In genomic region chrX:135572436-135572835, GRCh38 we compare ENCODE assay signal across 11 cellular contexts. TPM values are rescaled to one million over a fixed set of nuclear protein-coding genes. Genes with fewer than 3 reads are reported as not detected.
DNase-seq lines count a peak whose midpoint lies in the region; ATAC-seq, FAIRE-seq and TF ChIP-seq lines count a peak whose summit lies in the region.
"Had no signal": no experiment of that assay in that cellular context is flagged by ENCODE, and none has a peak within 500 bp of the region (broad histone marks: within the 10 kb centered on the region; RNA-seq: fewer than 3 reads in every experiment).

No MANE protein-coding gene starts in this region.

- H3K4me1 ChIP-seq in liver (ENCODE audit: control insufficient read depth in 4 of 4, insufficient read depth in 4 of 4, low read length in 3 of 4) (no peaks in the 10 kb centered on the region), HepG2 (ENCODE audit: insufficient read depth, low read length) (no peaks in the 10 kb centered on the region), RWPE2 (ENCODE audit: insufficient read depth, poor library complexity, severe bottlenecking) (no peaks in the 10 kb centered on the region)
- H3K4me1 ChIP-seq: Caco-2 had no signal

- intact Hi-C loops in HepG2 (cut with micrococcal nuclease; ENCODE audit: unreplicated experiment): no loop called here

- BruUV-seq in HepG2 (replicated peaks; lab: Mats Ljungman, UMichigan): no TSS peak

- CTCF ChIA-PET in HepG2 (lab: Yijun Ruan, JAX; ENCODE audit: low intra/inter-chr PET ratio, low total read pairs): no interaction called here

- TF ChIP-seq EP300 in HepG2 (IDR thresholded peaks at IDR 0.05; ENCODE audit: low read depth in 2 of 2, low read length in 2 of 2) (no peak), HepG2 (CRISPR knock-in tag; IDR thresholded peaks at IDR 0.05; ENCODE audit: borderline replicate concordance) (no peak)

- no peak overlapping the region for H3K4me2 ChIP-seq in HepG2 (ENCODE audit: low read depth, low read length)

- no peak overlapping the region for H3K9ac ChIP-seq in liver (ENCODE audit: low read depth in 1 of 2, low read length in 2 of 2)
- no peak overlapping the region for H3K9ac ChIP-seq in HepG2 (ENCODE audit: insufficient read depth, low read depth, low read length)

- no peaks in the 10 kb centered on the region for H3K9me3 ChIP-seq in liver (ENCODE audit: control insufficient read depth in 4 of 4, low read length in 3 of 4)
- H3K9me3 ChIP-seq in HepG2 (ENCODE audit: low read length): no peaks in the 10 kb centered on the region
- no peaks in the 10 kb centered on the region for H3K9me3 ChIP-seq in RWPE2 (ENCODE audit: severe bottlenecking)
- H3K9me3 ChIP-seq: Caco-2 had no signal

- no peaks in the 10 kb centered on the region for H4K20me1 ChIP-seq in HepG2 (ENCODE audit: insufficient read depth, low read length)

- in situ Hi-C loops in HepG2 (cut with HindIII; ENCODE audit: extremely low pct_ligation_motif_present, low pct_unique_long_range_greater_than_20kb): no loop called here

- H3K4me3 ChIP-seq in liver (ENCODE audit: low read depth in 1 of 3, low read length in 3 of 3): no peak overlapping the region
- no peak overlapping the region for H3K4me3 ChIP-seq in HepG2 (replicated peaks in 1 of 3; ENCODE audit: insufficient read depth in 1 of 3, low read depth in 2 of 3, low read length in 3 of 3)
- H3K4me3 ChIP-seq in RWPE2 (ENCODE audit: severe bottlenecking): no peak overlapping the region

- H3K27ac ChIP-seq in liver (ENCODE audit: low read depth in 1 of 2, low read length in 2 of 2) (no peak overlapping the region), HepG2 (ENCODE audit: extremely low read length, insufficient read depth, low read length) (no peak overlapping the region), RWPE2 (ENCODE audit: poor library complexity, severe bottlenecking) (no peak overlapping the region)

- H3K36me3 ChIP-seq in liver (ENCODE audit: control insufficient read depth in 4 of 4, insufficient read depth in 3 of 4, low read depth in 1 of 4, low read length in 3 of 4) (peaks cover 0 to 7% (median 0%) of the 10 kb centered on the region in 4 donors), HepG2 (replicated peaks in 1 of 2; ENCODE audit: control insufficient read depth in 1 of 2, insufficient read depth in 2 of 2, low read length in 2 of 2) (no peaks in the 10 kb centered on the region), RWPE2 (ENCODE audit: low read depth) (no peaks in the 10 kb centered on the region)

- H3K27me3 ChIP-seq in liver (ENCODE audit: control insufficient read depth in 4 of 4, insufficient read depth in 4 of 4, low read length in 3 of 4) (peaks cover 0 to 2% (median 0%) of the 10 kb centered on the region in 4 donors), HepG2 (ENCODE audit: control insufficient read depth in 1 of 2, insufficient read depth in 2 of 2, low read length in 2 of 2) (no peaks in the 10 kb centered on the region), RWPE2 (ENCODE audit: insufficient read depth, poor library complexity, severe bottlenecking) (no peaks in the 10 kb centered on the region)

- ATAC-seq in HepG2 (no peak), RWPE2 (ENCODE audit: low read depth) (no peak), HG02678 (IDR thresholded peaks at IDR 0.05; ENCODE audit: unreplicated experiment) (no peak), GM19397 (IDR thresholded peaks at IDR 0.05; ENCODE audit: unreplicated experiment) (no peak), GM21529 (IDR thresholded peaks at IDR 0.05; ENCODE audit: unreplicated experiment) (no peak)

- POLR2A ChIA-PET in HepG2 (lab: Yijun Ruan, JAX): no interaction called here

- FAIRE-seq in HepG2 (lab: Jason Lieb, UNC): no peak
- peak; percentile 64 for FAIRE-seq in frontal cortex (lab: Jason Lieb, UNC)

- peak; percentile 33 to 41 for TF ChIP-seq RAD21 in liver (IDR thresholded peaks at IDR 0.05)
- no peak for TF ChIP-seq RAD21 in HepG2 (CRISPR knock-in tag; IDR thresholded peaks at IDR 0.05)

- 86% methylated on average over 2 of the region's 2 CpGs for WGBS in liver
- WGBS in HepG2 (ENCODE audit: low lambda C conversion rate): 8% methylated on average over 2 of the region's 2 CpGs

- TF ChIP-seq CTCF in liver (IDR thresholded peaks at IDR 0.05; ENCODE audit: low read depth, low read length, missing input control): peak; percentile 34
- no peak for TF ChIP-seq CTCF in HepG2 (CRISPR knock-in tag; IDR thresholded peaks at IDR 0.05)
- TF ChIP-seq CTCF in RWPE2 (IDR thresholded peaks at IDR 0.05; ENCODE audit: poor library complexity, severe bottlenecking): peak; percentile 48

- H3K79me2 ChIP-seq in HepG2 (ENCODE audit: insufficient read depth, low read length): no peaks in the 10 kb centered on the region

- H2AFZ ChIP-seq in HepG2 (ENCODE audit: low read length): no peak overlapping the region

- no peak for DNase-seq in HepG2 (ENCODE audit: low spot score)
- no peak for DNase-seq in RWPE2 (ENCODE audit: low spot score)
- DNase-seq in frontal cortex (ENCODE audit: low spot score in 2 of 2): no peak
- DNase-seq in T-helper 1 cell: no peak
- DNase-seq: Caco-2; central memory CD4-positive, alpha-beta T cell; head of caudate nucleus had no signal

- TF ChIP-seq POLR2A in HepG2 (IDR thresholded peaks at IDR 0.05; ENCODE audit: insufficient read depth in 1 of 2, low read depth in 2 of 2, low read length in 2 of 2): no peak

TF ChIP-seq in liver, 16 proteins besides CTCF, POLR2A, EP300 and RAD21 (continues in another document):
- TF ChIP-seq NR2F2 (IDR thresholded peaks at IDR 0.05): no peak
- TF ChIP-seq HNF4G (IDR thresholded peaks at IDR 0.05): no peak
- no peak for TF ChIP-seq HNF4A (conservative IDR thresholded peaks at IDR 0.05)
- TF ChIP-seq MAX (IDR thresholded peaks at IDR 0.05): no peak
- TF ChIP-seq FOXA2 (IDR thresholded peaks at IDR 0.05): no peak
- no peak for TF ChIP-seq RXRA (IDR thresholded peaks at IDR 0.05)

TF ChIP-seq in HepG2, 621 proteins besides CTCF, POLR2A, EP300 and RAD21 (continues in another document):
- TF ChIP-seq PHF8 (CRISPR knock-in tag; IDR thresholded peaks at IDR 0.05) (no peak), NFE2L1 (CRISPR knock-in tag; IDR thresholded peaks at IDR 0.05; ENCODE audit: borderline replicate concordance) (no peak), GLMP (CRISPR knock-in tag; IDR thresholded peaks at IDR 0.05; ENCODE audit: borderline replicate concordance) (no peak), PRMT3 (CRISPR knock-in tag; IDR thresholded peaks at IDR 0.05; ENCODE audit: borderline replicate concordance, low read depth) (no peak), GATAD2A (CRISPR knock-in tag; IDR thresholded peaks at IDR 0.05) (no peak), ZNF296 (CRISPR knock-in tag; conservative IDR thresholded peaks at IDR 0.05) (no peak), ZNF225 (CRISPR knock-in tag; IDR thresholded peaks at IDR 0.05) (no peak), ETV6 (CRISPR knock-in tag; conservative IDR thresholded peaks at IDR 0.05) (no peak), ATF1 (CRISPR knock-in tag; IDR thresholded peaks at IDR 0.05) (no peak), ZNF432 (CRISPR knock-in tag; IDR thresholded peaks at IDR 0.05; ENCODE audit: borderline replicate concordance) (no peak)

RNA-seq across cellular contexts. Expression of gene INTS6L, which starts 52.0 kb away (rescaled TPM):
- total RNA-seq in liver: 1 to 10 TPM; 1.9 to 8.2 TPM
- polyA plus RNA-seq in liver: under 1 TPM; 0.49 to 0.50 TPM
- not detected in 2 replicates for total RNA-seq in HepG2 (2016; rRNA removed; fragmentation: Illumina TruSeq; extraction: Trizol)
- total RNA-seq in HepG2 (2016; cell fraction: cytosol; rRNA removed; fragmentation: Illumina TruSeq; extraction: Trizol; ENCODE audit: low read depth): not detected in 2 replicates
- not detected in 2 replicates for total RNA-seq in HepG2 (2016; cell fraction: insoluble cytoplasmic fraction; rRNA removed; fragmentation: Illumina TruSeq; extraction: Trizol)
- not detected in 2 replicates for total RNA-seq in HepG2 (2016; cell fraction: membrane; rRNA removed; fragmentation: Illumina TruSeq; extraction: Trizol)
- total RNA-seq in HepG2 (2016; cell fraction: nucleus; rRNA removed; fragmentation: Illumina TruSeq; extraction: Trizol): not detected in 2 replicates
- 0.01 TPM in 1 of 2 replicates, not detected in the other for polyA plus RNA-seq in HepG2 (2011; rRNA removed)
- polyA plus RNA-seq in HepG2 (2011; cell fraction: cytosol; rRNA removed): not detected in 2 replicates
- polyA plus RNA-seq in HepG2 (2011; cell fraction: nucleus; rRNA removed): 0.17 TPM in 1 of 2 replicates, not detected in the other
- not detected in 2 replicates for polyA plus RNA-seq in HepG2 (2012)
- not detected in 2 replicates for polyA plus RNA-seq in HepG2 (2016; cell fraction: cytosol; fragmentation: Illumina TruSeq; extraction: Trizol; ENCODE audit: low read depth)
- not detected in 2 replicates for polyA plus RNA-seq in HepG2 (2016; cell fraction: insoluble cytoplasmic fraction; fragmentation: Illumina TruSeq; extraction: Trizol; ENCODE audit: low read depth)
- polyA plus RNA-seq in HepG2 (2016; cell fraction: membrane; fragmentation: Illumina TruSeq; extraction: Trizol; ENCODE audit: low read depth): not detected in 2 replicates
- not detected in 2 replicates for polyA plus RNA-seq in HepG2 (2016; cell fraction: nucleus; fragmentation: Illumina TruSeq; extraction: Trizol; ENCODE audit: insufficient read depth, low read depth)
- not detected in 2 replicates for polyA minus RNA-seq in HepG2 (2011; rRNA and poly(A)+ RNA removed; ENCODE audit: low replicate concordance)
- polyA minus RNA-seq in HepG2 (2011; cell fraction: cytosol; rRNA and poly(A)+ RNA removed): not detected in 2 replicates
- polyA minus RNA-seq in HepG2 (2011; cell fraction: nucleus; rRNA and poly(A)+ RNA removed): not detected in 2 replicates
- total RNA-seq in frontal cortex: 30.6 TPM
